In genomic region chr17:70329751-70330150, GRCh38 we compare ENCODE assay signal across 19 cellular contexts.
DNase-seq lines count a peak whose midpoint lies in the region; ATAC-seq and TF ChIP-seq lines count a peak whose summit lies in the region.
"Had no signal": no experiment of that assay in that cellular context is flagged by ENCODE, and none has a peak within 500 bp of the region (broad histone marks: within the 10 kb centered on the region; RNA-seq: fewer than 3 reads in every experiment).

No MANE protein-coding gene starts in this region.

- no TSS peak for BruUV-seq in Panc1 (replicated peaks; lab: Mats Ljungman, UMichigan)

- H3K4me1 ChIP-seq in Panc1 (ENCODE audit: control insufficient read depth, insufficient read depth, low read length), result no peaks in the 10 kb centered on the region; the same call in 1 of the 2 replicates
- H3K4me1 ChIP-seq in neuronal stem cell (ENCODE audit: control insufficient read depth in 2 of 2, insufficient read depth in 1 of 2, low read depth in 1 of 2, low read length in 2 of 2), result no peaks in the 10 kb centered on the region
- H3K4me1 ChIP-seq: BLaER1 had no signal

- H3K14ac ChIP-seq in neuronal stem cell (ENCODE audit: low read length), result no peak overlapping the region

- no peaks in the 10 kb centered on the region for H3K79me1 ChIP-seq in neuronal stem cell (ENCODE audit: low read depth, low read length)

- intact Hi-C loops in Panc1 (cut with micrococcal nuclease; ENCODE audit: unreplicated experiment) (no loop called here), dorsolateral prefrontal cortex (cut with DNase I) (no loop called here)

- no peak overlapping the region for H2BK12ac ChIP-seq in neuronal stem cell (ENCODE audit: low read length)

- CTCF ChIA-PET in Panc1 (lab: Charles Lee), result no interaction called here

- DNase-seq in DMS 273 (lab: John Stamatoyannopoulos, UW; ENCODE audit: unreplicated experiment), result peak; percentile 12
- DNase-seq in DMS 273 treated with DMSO at 0.1 percent for 48 hours (lab: John Stamatoyannopoulos, UW), result no peak
- peak; percentile 91 for DNase-seq in NCI-H146 (lab: John Stamatoyannopoulos, UW)
- DNase-seq in NCI-H2227 treated with DMSO at 0.1 percent for 48 hours (lab: John Stamatoyannopoulos, UW), result peak; percentile 19
- DNase-seq in Panc1 (ENCODE audit: low read depth, low spot score), result no peak
- no peak for DNase-seq in dorsolateral prefrontal cortex
- no peak for DNase-seq in neuronal stem cell (ENCODE audit: low spot score)
- DNase-seq: DMS79, HCEC 1CT, IMR-90, Kasumi-1, NCI-H1930, T-cell had no signal

- H3K27me3 ChIP-seq in Panc1 (ENCODE audit: control insufficient read depth, insufficient read depth, low read length) (no peaks in the 10 kb centered on the region), dorsolateral prefrontal cortex (no peaks in the 10 kb centered on the region), neuronal stem cell (ENCODE audit: control insufficient read depth in 3 of 3, insufficient read depth in 3 of 3, low read depth in 1 of 3, low read length in 3 of 3) (no peaks in the 10 kb centered on the region)
- H3K27me3 ChIP-seq: BLaER1 had no signal

- no peak overlapping the region for H3K9ac ChIP-seq in neuronal stem cell (ENCODE audit: low read depth, low read length, poor library complexity)
- H3K9ac ChIP-seq: BLaER1 had no signal

- H3K27ac ChIP-seq in Panc1 (ENCODE audit: low read length), result peak overlapping the region; percentile 74; the same call in 1 of the 2 replicates
- H3K27ac ChIP-seq in dorsolateral prefrontal cortex, result no peak overlapping the region
- no peak overlapping the region for H3K27ac ChIP-seq in neuronal stem cell (replicated peaks; ENCODE audit: low read length)
- H3K27ac ChIP-seq: 22Rv1, BLaER1, SK-N-MC had no signal

- no peak overlapping the region for H3K4ac ChIP-seq in neuronal stem cell (ENCODE audit: low read length)

- no peak overlapping the region for H4K8ac ChIP-seq in neuronal stem cell (ENCODE audit: low read depth, low read length)

- POLR2A ChIA-PET in Panc1 (lab: Charles Lee), result no interaction called here

- no peak overlapping the region for H3K23ac ChIP-seq in neuronal stem cell (ENCODE audit: low read depth, low read length, poor library complexity)

- H3K18ac ChIP-seq in neuronal stem cell (ENCODE audit: low read length), result no peak overlapping the region

- no peaks in the 10 kb centered on the region for H3K9me3 ChIP-seq in Panc1 (ENCODE audit: control insufficient read depth, insufficient read depth, low read depth, low read length)
- H3K9me3 ChIP-seq in neuronal stem cell (replicated peaks in 1 of 2; ENCODE audit: control insufficient read depth in 2 of 2, insufficient read depth in 1 of 2, low read depth in 1 of 2, low read length in 2 of 2), result no peaks in the 10 kb centered on the region

- H2AK5ac ChIP-seq in neuronal stem cell (ENCODE audit: low read depth, low read length), result no peak overlapping the region

- H3K4me3 ChIP-seq in Panc1 (ENCODE audit: low read depth in 2 of 2, low read length in 2 of 2) (no peak overlapping the region), dorsolateral prefrontal cortex (no peak overlapping the region), neuronal stem cell (ENCODE audit: low read length in 2 of 2) (no peak overlapping the region)
- H3K4me3 ChIP-seq: BLaER1, GM12878, SK-N-MC had no signal

- TF ChIP-seq CTCF in Panc1 (IDR thresholded peaks at IDR 0.05), result no peak
- TF ChIP-seq CTCF in dorsolateral prefrontal cortex (IDR thresholded peaks at IDR 0.05 in 54 of 56, conservative IDR thresholded peaks at IDR 0.05 in 2 of 56; ENCODE audit: low read depth in 1 of 56, partially characterized antibody in 56 of 56), result no peak

- H3K4me2 ChIP-seq in neuronal stem cell (ENCODE audit: insufficient read depth, low read length, poor library complexity, severe bottlenecking), result no peak overlapping the region
- H3K4me2 ChIP-seq: BLaER1 had no signal

- H2BK15ac ChIP-seq in neuronal stem cell (ENCODE audit: low read length), result no peak overlapping the region

- ATAC-seq in Panc1 (no peak), HG02938 (IDR thresholded peaks at IDR 0.05; ENCODE audit: unreplicated experiment) (no peak)
- ATAC-seq: GM12878, Right ventricle myocardium inferior, T-cell had no signal

- no peak overlapping the region for H4K91ac ChIP-seq in neuronal stem cell (ENCODE audit: low read depth, low read length, poor library complexity)

- no peak overlapping the region for H2BK5ac ChIP-seq in neuronal stem cell (ENCODE audit: low read length)

- H3K36me3 ChIP-seq in Panc1 (ENCODE audit: control insufficient read depth, insufficient read depth, low read length), result no peaks in the 10 kb centered on the region
- no peaks in the 10 kb centered on the region for H3K36me3 ChIP-seq in neuronal stem cell (replicated peaks in 1 of 2; ENCODE audit: control insufficient read depth in 2 of 2, insufficient read depth in 2 of 2, low read length in 2 of 2)
- H3K36me3 ChIP-seq: BLaER1 had no signal

- WGBS in neuronal stem cell (ENCODE audit: extremely low coverage in 2 of 2, insufficient read length in 2 of 2, insufficient replicate concordance in 1 of 2), 2 donors, result no CpG with 5 or more reads among the region's 2 CpGs

- in situ Hi-C loops in Panc1 (cut with HindIII; ENCODE audit: low pct_unique_long_range_greater_than_20kb, low sequenced_read_pairs), result no loop called here

- no peak overlapping the region for H2AFZ ChIP-seq in neuronal stem cell (ENCODE audit: low read length)

- H2BK120ac ChIP-seq in neuronal stem cell (ENCODE audit: low read depth, low read length), result no peak overlapping the region

Comparison
In these comparisons a context has a peak if more than half of its experiments do, and no peak if none do; other contexts are left out.
1. DNase-seq: peak in DMS 273 (single experiment), NCI-H146 (single experiment) and NCI-H2227 treated with DMSO at 0.1 percent for 48 hours (single experiment); none in DMS 273 treated with DMSO at 0.1 percent for 48 hours (single experiment), Panc1 (single experiment), dorsolateral prefrontal cortex (0 of 10) and neuronal stem cell (single experiment).